In genomic region chr17:38742431-38743308, GRCh38 we compare ENCODE assay signal across 8 cellular contexts. TPM values are rescaled to one million over a fixed set of nuclear protein-coding genes. Genes with fewer than 3 reads are reported as not detected.
A peak's percentile ranks its signal among the peaks of the same experiment; 100 is the strongest.
DNase-seq lines count a peak whose midpoint lies in the region; FAIRE-seq and TF ChIP-seq lines count a peak whose summit lies in the region.

No MANE protein-coding gene starts in this region.

- peaks cover 61% of the 10 kb centered on the region for H3K79me2 ChIP-seq in keratinocyte (ENCODE audit: control insufficient read depth, insufficient read depth, low read length)

- H3K27ac ChIP-seq in keratinocyte (ENCODE audit: control insufficient read depth, insufficient read depth, low read length), result peak overlapping the region; percentile 59

- H4K20me1 ChIP-seq in keratinocyte (ENCODE audit: control insufficient read depth, extremely low read depth, insufficient read depth, low read length), result peaks cover 6% of the 10 kb centered on the region

- dilution Hi-C loops in keratinocyte (cut with MboI; ENCODE audit: extremely low pct_ligation_motif_present, low sequenced_read_pairs), result no loop called here

- H3K9me1 ChIP-seq in keratinocyte (ENCODE audit: control insufficient read depth, extremely low read depth, insufficient read depth, low read length), result peaks cover 7% of the 10 kb centered on the region

- H2AFZ ChIP-seq in keratinocyte (ENCODE audit: control insufficient read depth, low read length), result no peak overlapping the region

- no peaks in the 10 kb centered on the region for H3K9me3 Mint-ChIP-seq in type B pancreatic cell

- peaks cover 4% of the 10 kb centered on the region for H3K36me3 Mint-ChIP-seq in type B pancreatic cell

- H3K9ac ChIP-seq in keratinocyte (ENCODE audit: control insufficient read depth, extremely low read depth, insufficient read depth, low read length), result peak overlapping the region; percentile 61

- H3K27ac Mint-ChIP-seq in type B pancreatic cell, result peak overlapping the region; percentile 81

- FAIRE-seq in keratinocyte (lab: Jason Lieb, UNC), result no peak

- H3K9me3 ChIP-seq in keratinocyte (ENCODE audit: control insufficient read depth, low read depth, low read length), result no peaks in the 10 kb centered on the region

- H3K27me3 ChIP-seq in keratinocyte (ENCODE audit: control insufficient read depth, extremely low read depth, insufficient read depth, low read length), result no peaks in the 10 kb centered on the region

- H3K4me2 ChIP-seq in keratinocyte (ENCODE audit: control insufficient read depth, extremely low read depth, insufficient read depth, low read depth, low read length), result peak overlapping the region; percentile 14

- no peak overlapping the region for H3K4me3 ChIP-seq in keratinocyte (ENCODE audit: control insufficient read depth in 2 of 3, extremely low read depth in 1 of 3, insufficient read depth in 2 of 3, low read depth in 1 of 3, low read length in 3 of 3)

- TF ChIP-seq CTCF in keratinocyte (optimal IDR thresholded peaks at IDR 0.05 in 1 of 3, IDR thresholded peaks at IDR 0.05 in 1 of 3, conservative IDR thresholded peaks at IDR 0.05 in 1 of 3; ENCODE audit: extremely low read depth in 1 of 3, insufficient read depth in 2 of 3, low read length in 3 of 3), result no peak
- no peak for TF ChIP-seq CTCF in type B pancreatic cell (conservative IDR thresholded peaks at IDR 0.05)

- H3K4me3 Mint-ChIP-seq in type B pancreatic cell, result peak overlapping the region; percentile 72

- peak; percentile 64 for DNase-seq in Ammon's horn (ENCODE audit: low spot score)
- peak; percentile 29 to 98 (median 89) for DNase-seq in NCI-H1417 (lab: John Stamatoyannopoulos, UW)
- DNase-seq in astrocyte of the hippocampus (ENCODE audit: low read depth, low spot score), result peak; percentile 87
- DNase-seq in keratinocyte (ENCODE audit: low read depth, low spot score), result no peak
- DNase-seq in type B pancreatic cell (ENCODE audit: extremely low spot score, unreplicated experiment), result no peak
- DNase-seq in globus pallidus (ENCODE audit: low spot score), result no peak
- DNase-seq in pons (ENCODE audit: low spot score), result no peak
- DNase-seq in A172 (ENCODE audit: low spot score), result no peak

- no peaks in the 10 kb centered on the region for H3K27me3 Mint-ChIP-seq in type B pancreatic cell

- peaks cover 4 to 15% of the 10 kb centered on the region in 2 experiments for H3K36me3 ChIP-seq in keratinocyte (ENCODE audit: control insufficient read depth in 2 of 2, extremely low read depth in 1 of 2, insufficient read depth in 2 of 2, low read length in 2 of 2)

- peaks cover 21% of the 10 kb centered on the region for H3K4me1 ChIP-seq in keratinocyte (ENCODE audit: control insufficient read depth, extremely low read depth, insufficient read depth, low read length)

- H3K4me1 Mint-ChIP-seq in type B pancreatic cell (ENCODE audit: unreplicated experiment), result peaks cover 50% of the 10 kb centered on the region

RNA-seq across cellular contexts. Expression of gene PCGF2, which starts 5.5 kb away (rescaled TPM):
- polyA plus RNA-seq in keratinocyte, result 3.3 to 6.9 TPM (median 4.1 TPM) in 3 replicates
- 14.1 TPM for polyA plus RNA-seq in keratinocyte (2011; ENCODE audit: low read depth)
- 6.6 and 11.6 TPM in 2 replicates for polyA plus RNA-seq in keratinocyte (2011; cell fraction: cytosol; rRNA removed)
- 10.1 and 12.5 TPM in 2 replicates for polyA plus RNA-seq in keratinocyte (2011; cell fraction: nucleus; rRNA removed)
- polyA plus RNA-seq in keratinocyte (2012; ENCODE audit: low replicate concordance), result 14.9 and 19.0 TPM in 2 replicates
- polyA minus RNA-seq in keratinocyte, result 3.1 to 24.6 TPM (median 5.8 TPM) in 3 replicates
- 15.5 TPM for polyA minus RNA-seq in keratinocyte (2011; cell fraction: cytosol; rRNA and poly(A)+ RNA removed)
- polyA minus RNA-seq in keratinocyte (2011; cell fraction: nucleus; rRNA and poly(A)+ RNA removed), result 3.2 and 6.3 TPM in 2 replicates
- total RNA-seq in type B pancreatic cell (ENCODE audit: low replicate concordance), result 37.6 and 74.6 TPM in 2 replicates
- 8.2 and 9.9 TPM in 2 replicates for total RNA-seq in A172 (2014; rRNA removed; shearing (Covaris generic))

RNA-seq across cellular contexts. Expression of gene PSMB3, which starts 9.9 kb away (rescaled TPM):
- polyA plus RNA-seq in keratinocyte, result 294 to 346 TPM (median 316 TPM) in 3 replicates
- 56.5 TPM for polyA plus RNA-seq in keratinocyte (2011; ENCODE audit: low read depth)
- 303 and 332 TPM in 2 replicates for polyA plus RNA-seq in keratinocyte (2011; cell fraction: cytosol; rRNA removed)
- polyA plus RNA-seq in keratinocyte (2011; cell fraction: nucleus; rRNA removed), result 227 and 268 TPM in 2 replicates
- polyA plus RNA-seq in keratinocyte (2012; ENCODE audit: low replicate concordance), result 178 and 256 TPM in 2 replicates
- polyA minus RNA-seq in keratinocyte, result 224 to 376 TPM (median 273 TPM) in 3 replicates
- polyA minus RNA-seq in keratinocyte (2011; cell fraction: cytosol; rRNA and poly(A)+ RNA removed), result 175 TPM
- polyA minus RNA-seq in keratinocyte (2011; cell fraction: nucleus; rRNA and poly(A)+ RNA removed), result 65.1 and 65.2 TPM in 2 replicates
- total RNA-seq in type B pancreatic cell (ENCODE audit: low replicate concordance), result 149 and 152 TPM in 2 replicates
- total RNA-seq in A172 (2014; rRNA removed; shearing (Covaris generic)), result 484 and 521 TPM in 2 replicates

RNA-seq across cellular contexts. Expression of gene CISD3, which starts 12.5 kb away (rescaled TPM):
- polyA plus RNA-seq in keratinocyte, result 10.4 to 25.6 TPM (median 17.1 TPM) in 3 replicates
- 2.1 TPM for polyA plus RNA-seq in keratinocyte (2011; ENCODE audit: low read depth)
- 11.2 and 20.0 TPM in 2 replicates for polyA plus RNA-seq in keratinocyte (2011; cell fraction: cytosol; rRNA removed)
- 4.3 and 4.5 TPM in 2 replicates for polyA plus RNA-seq in keratinocyte (2011; cell fraction: nucleus; rRNA removed)
- polyA plus RNA-seq in keratinocyte (2012; ENCODE audit: low replicate concordance), result 15.6 and 35.2 TPM in 2 replicates
- 4.9 to 16.3 TPM (median 5.5 TPM) in 3 replicates for polyA minus RNA-seq in keratinocyte
- polyA minus RNA-seq in keratinocyte (2011; cell fraction: cytosol; rRNA and poly(A)+ RNA removed), result 12.9 TPM
- polyA minus RNA-seq in keratinocyte (2011; cell fraction: nucleus; rRNA and poly(A)+ RNA removed), result 1.7 and 2.9 TPM in 2 replicates
- 12.8 and 15.6 TPM in 2 replicates for total RNA-seq in type B pancreatic cell (ENCODE audit: low replicate concordance)
- 7.5 and 12.4 TPM in 2 replicates for total RNA-seq in A172 (2014; rRNA removed; shearing (Covaris generic))

RNA-seq across cellular contexts. Expression of gene MLLT6, which starts 37.6 kb away (rescaled TPM):
- polyA plus RNA-seq in keratinocyte, result 17.4 to 18.1 TPM (median 17.7 TPM) in 3 replicates
- 20.2 TPM for polyA plus RNA-seq in keratinocyte (2011; ENCODE audit: low read depth)
- polyA plus RNA-seq in keratinocyte (2011; cell fraction: cytosol; rRNA removed), result 7.7 and 11.0 TPM in 2 replicates
- 46.1 and 53.2 TPM in 2 replicates for polyA plus RNA-seq in keratinocyte (2011; cell fraction: nucleus; rRNA removed)
- 14.3 and 16.5 TPM in 2 replicates for polyA plus RNA-seq in keratinocyte (2012; ENCODE audit: low replicate concordance)
- polyA minus RNA-seq in keratinocyte, result 23.1 to 34.2 TPM (median 24.0 TPM) in 3 replicates
- polyA minus RNA-seq in keratinocyte (2011; cell fraction: cytosol; rRNA and poly(A)+ RNA removed), result 28.6 TPM
- polyA minus RNA-seq in keratinocyte (2011; cell fraction: nucleus; rRNA and poly(A)+ RNA removed), result 25.5 and 29.3 TPM in 2 replicates
- total RNA-seq in type B pancreatic cell (ENCODE audit: low replicate concordance), result 122 and 130 TPM in 2 replicates
- 17.4 and 21.4 TPM in 2 replicates for total RNA-seq in A172 (2014; rRNA removed; shearing (Covaris generic))

RNA-seq across cellular contexts. Expression of gene PIP4K2B, which starts 56.7 kb away (rescaled TPM):
- 26.4 to 29.2 TPM (median 29.2 TPM) in 3 replicates for polyA plus RNA-seq in keratinocyte
- 9.8 TPM for polyA plus RNA-seq in keratinocyte (2011; ENCODE audit: low read depth)
- polyA plus RNA-seq in keratinocyte (2011; cell fraction: cytosol; rRNA removed), result 23.8 and 24.4 TPM in 2 replicates
- 40.8 and 42.6 TPM in 2 replicates for polyA plus RNA-seq in keratinocyte (2011; cell fraction: nucleus; rRNA removed)
- polyA plus RNA-seq in keratinocyte (2012; ENCODE audit: low replicate concordance), result 7.6 and 31.4 TPM in 2 replicates
- polyA minus RNA-seq in keratinocyte, result 64.5 to 72.1 TPM (median 67.2 TPM) in 3 replicates
- polyA minus RNA-seq in keratinocyte (2011; cell fraction: cytosol; rRNA and poly(A)+ RNA removed), result 27.4 TPM
- polyA minus RNA-seq in keratinocyte (2011; cell fraction: nucleus; rRNA and poly(A)+ RNA removed), result 12.5 and 27.8 TPM in 2 replicates
- 37.0 and 72.6 TPM in 2 replicates for total RNA-seq in type B pancreatic cell (ENCODE audit: low replicate concordance)
- 55.6 and 66.9 TPM in 2 replicates for total RNA-seq in A172 (2014; rRNA removed; shearing (Covaris generic))

Comparison
In these comparisons a context has a peak if more than half of its experiments do, and no peak if none do; other contexts are left out.
1. DNase-seq: peak in Ammon's horn (single experiment), NCI-H1417 (3 of 3) and astrocyte of the hippocampus (single experiment); none in keratinocyte (single experiment), type B pancreatic cell (single experiment), globus pallidus (single experiment), pons (single experiment) and A172 (single experiment).